Comparison of ENCODE assay signal across 13 cellular contexts in the genomic region with DNA sequence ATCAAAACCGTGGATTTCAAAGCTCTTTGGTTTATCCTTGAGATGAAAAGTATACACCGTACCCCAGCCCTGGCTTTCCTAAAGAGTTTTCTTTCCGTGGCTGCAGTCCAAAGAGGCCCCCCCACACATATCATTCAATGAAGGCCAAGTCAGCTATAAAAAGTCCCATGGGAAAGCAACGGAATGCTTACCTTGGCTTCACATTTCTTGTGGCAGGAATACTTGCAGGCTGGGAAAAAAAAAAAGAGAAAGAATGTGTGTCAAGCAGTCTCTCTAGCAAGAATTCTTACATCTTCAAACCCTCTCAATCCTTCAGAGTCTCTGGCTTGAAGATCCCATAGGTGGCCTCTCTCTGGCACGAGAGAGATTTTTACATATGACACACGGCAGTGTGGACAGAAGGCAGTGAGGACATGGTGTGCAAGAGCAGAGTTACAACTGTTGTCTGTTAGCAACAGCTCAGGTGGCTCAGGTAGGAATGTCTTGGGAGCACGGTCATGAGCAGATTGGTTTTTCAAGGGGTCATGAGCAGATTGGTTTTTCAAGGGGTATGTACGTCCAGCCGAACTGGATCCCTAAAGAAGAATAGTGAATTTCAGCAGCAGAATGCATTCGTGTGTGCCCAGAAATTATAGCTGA.
DNase-seq lines count a peak whose midpoint lies in the region; TF ChIP-seq lines count a peak whose summit lies in the region.
"Had no signal": no experiment of that assay in that cellular context is flagged by ENCODE, and none has a peak within 500 bp of the region (broad histone marks: within the 10 kb centered on the region; RNA-seq: fewer than 3 reads in every experiment).

No MANE protein-coding gene starts in this region.

- H3K4me3 ChIP-seq in AG10803 (ENCODE audit: low read length) (no peak overlapping the region), SJCRH30 (peak overlapping the region; percentile 35), fibroblast of the aortic adventitia (ENCODE audit: low read depth, low read length) (no peak overlapping the region)

- H3K4me3 Mint-ChIP-seq in progenitor cell of endocrine pancreas (ENCODE audit: low read depth): no peak overlapping the region
- H3K4me3 Mint-ChIP-seq in immature natural killer cell: no peak overlapping the region
- H3K4me3 Mint-ChIP-seq: effector memory CD8-positive, alpha-beta T cell; stimulated activated effector memory CD8-positive, alpha-beta T cell treated with anti-CD3 and anti-CD28 coated beads, Interleukin-12 subunit alpha, Interleukin-12 subunit beta, amount 100 ng/mL, for 72 hours had no signal

- intact Hi-C loops in head of caudate nucleus (cut with DNase I): no loop called here

- no peaks in the 10 kb centered on the region for H3K36me3 ChIP-seq in SJCRH30

- DNase-seq in AG10803 (ENCODE audit: low read depth) (peak; percentile 79), SJCRH30 (peak; percentile 62 to 77), fibroblast of the aortic adventitia (ENCODE audit: low read depth) (peak; percentile 93), progenitor cell of endocrine pancreas (ENCODE audit: low spot score, unreplicated experiment) (no peak), head of caudate nucleus (no peak), SIG-M5 (lab: John Stamatoyannopoulos, UW) (no peak), immature natural killer cell (no peak)
- DNase-seq in activated CD4-positive, alpha-beta T cell treated with anti-CD3 and anti-CD28 coated beads for 48 hours: no peak
- DNase-seq: amygdala; effector memory CD8-positive, alpha-beta T cell; H7; MV-4-11 had no signal

- H3K9me3 Mint-ChIP-seq in progenitor cell of endocrine pancreas (ENCODE audit: low read depth): no peaks in the 10 kb centered on the region
- H3K9me3 Mint-ChIP-seq in immature natural killer cell: no peaks in the 10 kb centered on the region
- H3K9me3 Mint-ChIP-seq: stimulated activated effector memory CD8-positive, alpha-beta T cell treated with anti-CD3 and anti-CD28 coated beads, Interleukin-12 subunit alpha, Interleukin-12 subunit beta, amount 100 ng/mL, for 72 hours had no signal

- H3K27ac Mint-ChIP-seq in progenitor cell of endocrine pancreas (peak overlapping the region; percentile 74), immature natural killer cell (no peak overlapping the region)
- H3K27ac Mint-ChIP-seq: effector memory CD8-positive, alpha-beta T cell; stimulated activated effector memory CD8-positive, alpha-beta T cell treated with anti-CD3 and anti-CD28 coated beads, Interleukin-12 subunit alpha, Interleukin-12 subunit beta, amount 100 ng/mL, for 72 hours had no signal

- H3K4me1 ChIP-seq in SJCRH30: peaks cover 72% of the 10 kb centered on the region

- H3K4me1 Mint-ChIP-seq in progenitor cell of endocrine pancreas (ENCODE audit: low read depth): peaks cover 20% of the 10 kb centered on the region
- H3K4me1 Mint-ChIP-seq in immature natural killer cell: no peaks in the 10 kb centered on the region
- H3K4me1 Mint-ChIP-seq: stimulated activated effector memory CD8-positive, alpha-beta T cell treated with anti-CD3 and anti-CD28 coated beads, Interleukin-12 subunit alpha, Interleukin-12 subunit beta, amount 100 ng/mL, for 72 hours had no signal

- H3K27me3 ChIP-seq in SJCRH30: no peaks in the 10 kb centered on the region

- H3K36me3 Mint-ChIP-seq in progenitor cell of endocrine pancreas (ENCODE audit: insufficient read depth): peaks cover 16% of the 10 kb centered on the region
- no peaks in the 10 kb centered on the region for H3K36me3 Mint-ChIP-seq in immature natural killer cell
- H3K36me3 Mint-ChIP-seq: stimulated activated effector memory CD8-positive, alpha-beta T cell treated with anti-CD3 and anti-CD28 coated beads, Interleukin-12 subunit alpha, Interleukin-12 subunit beta, amount 100 ng/mL, for 72 hours had no signal

- H3K27ac ChIP-seq in SJCRH30: peak overlapping the region; percentile 97

- TF ChIP-seq CTCF in AG10803 (conservative IDR thresholded peaks at IDR 0.05; ENCODE audit: low read length): no peak
- TF ChIP-seq CTCF in fibroblast of the aortic adventitia (IDR thresholded peaks at IDR 0.05; ENCODE audit: insufficient read depth, low read length): no peak
- no peak for TF ChIP-seq CTCF in progenitor cell of endocrine pancreas (IDR thresholded peaks at IDR 0.05; ENCODE audit: unreplicated experiment)

- no peaks in the 10 kb centered on the region for H3K9me3 ChIP-seq in SJCRH30 (replicated peaks)

- H3K27me3 Mint-ChIP-seq in progenitor cell of endocrine pancreas (no peaks in the 10 kb centered on the region), immature natural killer cell (ENCODE audit: low read depth in 3 of 3) (peaks cover 0 to 5% (median 0%) of the 10 kb centered on the region in 3 donors)

Comparison
In these comparisons a context has a peak if more than half of its experiments do, and no peak if none do; other contexts are left out.
1. DNase-seq: peak in AG10803 (single experiment), SJCRH30 (2 of 2) and fibroblast of the aortic adventitia (single experiment); none in progenitor cell of endocrine pancreas (single experiment), head of caudate nucleus (0 of 42), activated CD4-positive, alpha-beta T cell treated with anti-CD3 and anti-CD28 coated beads for 48 hours (single experiment), SIG-M5 (single experiment) and immature natural killer cell (0 of 3).